In the genomic region with DNA sequence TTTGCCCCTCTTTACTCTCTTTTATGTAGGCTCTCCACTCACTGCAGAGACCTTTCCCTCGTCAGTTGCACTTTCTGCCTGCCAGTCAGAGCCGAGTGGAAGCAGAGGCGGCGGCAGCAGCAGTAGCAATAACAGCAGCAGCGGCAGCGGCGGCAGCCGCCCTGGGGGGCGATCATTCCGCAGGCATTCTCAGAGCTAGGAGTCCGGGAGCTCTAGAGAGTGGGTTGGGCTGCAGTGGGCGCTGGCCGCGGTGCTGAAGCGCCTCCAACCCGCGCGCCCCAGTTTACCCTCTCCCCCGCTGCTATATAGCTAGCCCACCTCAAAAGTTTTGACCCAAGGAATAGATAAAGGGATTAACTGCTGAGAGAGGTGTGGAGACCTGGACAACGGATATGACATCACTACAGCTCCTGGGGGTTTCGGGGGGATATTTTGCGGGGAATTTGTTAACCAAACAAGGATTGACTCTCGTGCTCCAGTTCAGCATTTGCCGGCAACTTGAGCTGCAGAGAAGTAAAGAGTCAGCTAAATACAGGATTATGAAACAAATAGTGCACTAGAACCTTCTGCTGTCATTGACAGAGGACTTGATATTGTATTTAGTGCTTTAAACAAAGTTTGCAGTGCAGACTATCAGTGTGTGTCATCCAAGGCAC, we compare ENCODE assay signal across 8 cellular contexts. TPM values are rescaled to one million over a fixed set of nuclear protein-coding genes. Genes with fewer than 3 reads are reported as not detected.
A peak's percentile ranks its signal among the peaks of the same experiment; 100 is the strongest.
DNase-seq lines count a peak whose midpoint lies in the region; ATAC-seq, FAIRE-seq and TF ChIP-seq lines count a peak whose summit lies in the region.

Gene OLFM3, minus strand, starts transcription at position 97 of the 656 bp plus-strand sequence.

- no peak for ATAC-seq in HCT116

- H2AFZ ChIP-seq in HCT116 (ENCODE audit: low read depth, low read length, poor library complexity, severe bottlenecking): no peak within 1 kb of the TSS
- H2AFZ ChIP-seq in SK-N-SH (ENCODE audit: low read depth): no peak within 1 kb of the TSS

- H4K20me1 ChIP-seq in HCT116 (ENCODE audit: insufficient read depth): no peaks in the 10 kb centered on the region
- no peaks in the 10 kb centered on the region for H4K20me1 ChIP-seq in SK-N-SH (ENCODE audit: insufficient read depth)

- TF ChIP-seq EP300 in SK-N-SH (IDR thresholded peaks at IDR 0.05; ENCODE audit: borderline replicate concordance in 1 of 2, low read depth in 1 of 2, low read length in 1 of 2): no peak

- H3K9me2 ChIP-seq in HCT116 (ENCODE audit: insufficient read depth) (no peaks in the 10 kb centered on the region), SK-N-SH (0 out of 2 replicates have a peak, but pooled peaks cover 3% of the 10 kb centered on the region)

- H3K4me2 ChIP-seq in HCT116 (ENCODE audit: low read length) (no peak within 1 kb of the TSS), SK-N-SH (peak within 1 kb of the TSS; percentile 47)

- H3K9me3 ChIP-seq in A673 (ENCODE audit: low read depth, low read length, poor library complexity, severe bottlenecking) (no peaks in the 10 kb centered on the region), HCT116 (ENCODE audit: control insufficient read depth in 1 of 2, insufficient read depth in 1 of 2, low read depth in 1 of 2, low read length in 2 of 2) (0 out of 4 replicates have a peak, but pooled peaks cover 0 to 3% of the 10 kb centered on the region in 2 experiments), SK-N-SH (no peaks in the 10 kb centered on the region), iPS-15b (ENCODE audit: control insufficient read depth, insufficient read depth, low read length) (no peaks in the 10 kb centered on the region)

- 3% methylated on average over 9 of the region's 24 CpGs for WGBS in SK-N-SH (ENCODE audit: low lambda C conversion rate)

- DNase-seq in A673 (ENCODE audit: low spot score): peak; percentile 94
- DNase-seq in HCT116 (ENCODE audit: low read depth, low spot score): no peak
- peak; percentile 73 for DNase-seq in SK-N-SH
- no peak for DNase-seq in H54 (ENCODE audit: insufficient read length, low spot score)
- DNase-seq in RKO (ENCODE audit: low spot score): no peak
- no peak for DNase-seq in NCI-H1694 treated with DMSO at 0.1 percent for 48 hours (lab: John Stamatoyannopoulos, UW)
- no peak for DNase-seq in stimulated activated CD4-positive, alpha-beta T cell treated with anti-CD3 and anti-CD28 coated beads, Interleukin-4, amount 100 ng/mL, for 4 hours

- H3F3A ChIP-seq in SK-N-SH (replicated peaks; ENCODE audit: insufficient read depth): no peaks in the 10 kb centered on the region

- BruUV-seq in A673 (replicated peaks; lab: Mats Ljungman, UMichigan) (no TSS peak), HCT116 (replicated peaks; lab: Mats Ljungman, UMichigan) (no TSS peak)

- H3K27me3 ChIP-seq in A673 (replicated peaks; ENCODE audit: insufficient read depth, low read depth, low read length, poor library complexity): no peaks in the 10 kb centered on the region
- no peaks in the 10 kb centered on the region for H3K27me3 ChIP-seq in HCT116 (ENCODE audit: insufficient read depth, low read length)
- H3K27me3 ChIP-seq in SK-N-SH (ENCODE audit: insufficient read depth): peaks cover 7% of the 10 kb centered on the region; the same call in 1 of the 2 replicates
- H3K27me3 ChIP-seq in iPS-15b (ENCODE audit: control insufficient read depth, insufficient read depth, low read length): peaks cover 3% of the 10 kb centered on the region

- POLR2A ChIA-PET in A673 (lab: Charles Lee; ENCODE audit: low non-redundant PET) (interaction anchor here (0.8 kb wide), 1 partner anchor 184 kb away, joined by 3 read pairs; no protein-coding TSS in a partner anchor), HCT116 (lab: Charles Lee) (no interaction called here), SK-N-SH (lab: Yijun Ruan, JAX) (no interaction called here)

- H3K36me3 ChIP-seq in A673 (ENCODE audit: insufficient read depth, low read length, poor library complexity, severe bottlenecking): no peaks in the 10 kb centered on the region
- no peaks in the 10 kb centered on the region for H3K36me3 ChIP-seq in HCT116 (ENCODE audit: control insufficient read depth in 1 of 2, insufficient read depth in 2 of 2, low read length in 2 of 2)
- no peaks in the 10 kb centered on the region for H3K36me3 ChIP-seq in SK-N-SH (replicated peaks in 1 of 2; ENCODE audit: control insufficient read depth in 1 of 2, insufficient read depth in 2 of 2, low read length in 1 of 2)
- no peaks in the 10 kb centered on the region for H3K36me3 ChIP-seq in iPS-15b (ENCODE audit: control insufficient read depth, insufficient read depth, low read length)

- no peak for TF ChIP-seq RAD21 in HCT116 (IDR thresholded peaks at IDR 0.05; ENCODE audit: low read depth)
- TF ChIP-seq RAD21 in SK-N-SH (IDR thresholded peaks at IDR 0.05; ENCODE audit: low read length): peak; percentile 19; the same call in 1 of the 2 replicates

- TF ChIP-seq CTCF in A673 (conservative IDR thresholded peaks at IDR 0.05; ENCODE audit: low read depth, low read length) (no peak), HCT116 (IDR thresholded peaks at IDR 0.05 in 2 of 3, conservative IDR thresholded peaks at IDR 0.05 in 1 of 3; ENCODE audit: borderline replicate concordance in 1 of 3, insufficient read depth in 1 of 3, low read depth in 2 of 3, low read length in 2 of 3) (no peak), SK-N-SH (IDR thresholded peaks at IDR 0.05) (no peak)

- H3K4me3 ChIP-seq in A673 (ENCODE audit: low read depth, low read length, poor library complexity, severe bottlenecking): peak within 1 kb of the TSS; percentile 74
- no peak within 1 kb of the TSS for H3K4me3 ChIP-seq in HCT116 (replicated peaks in 1 of 2; ENCODE audit: low read depth in 1 of 2, low read length in 2 of 2)
- H3K4me3 ChIP-seq in SK-N-SH (ENCODE audit: low read depth in 2 of 2, low read length in 1 of 2): peak within 1 kb of the TSS in 1 of 2 experiments; percentile 47; a peak in 2 of 4 replicates
- peak within 1 kb of the TSS; percentile 75 for H3K4me3 ChIP-seq in iPS-15b (ENCODE audit: low read depth, low read length)

- RAD21 ChIA-PET in HCT116 (lab: Charles Lee; ENCODE audit: low non-redundant PET in 1 of 2, low total read pairs in 2 of 2, uncharacterized antibody in 2 of 2, unreplicated experiment in 2 of 2): no interaction called here

- H3K9ac ChIP-seq in HCT116 (ENCODE audit: low read length): no peak within 1 kb of the TSS
- no peak within 1 kb of the TSS for H3K9ac ChIP-seq in SK-N-SH
- no peak within 1 kb of the TSS for H3K9ac ChIP-seq in iPS-15b (ENCODE audit: low read depth, low read length)

- TF ChIP-seq POLR2A in HCT116 (IDR thresholded peaks at IDR 0.05; ENCODE audit: borderline replicate concordance, extremely low read depth, insufficient read depth, insufficient read length): no peak
- no peak for TF ChIP-seq POLR2A in H54 (IDR thresholded peaks at IDR 0.05; ENCODE audit: low read depth, low read length)

- H3K27ac ChIP-seq in A673 (ENCODE audit: low read depth, low read length, poor library complexity, severe bottlenecking): peak within 1 kb of the TSS; percentile 87
- H3K27ac ChIP-seq in HCT116 (ENCODE audit: low read depth, low read length): no peak within 1 kb of the TSS
- peak within 1 kb of the TSS in 1 of 2 experiments; percentile 39; a peak in 1 of 4 replicates for H3K27ac ChIP-seq in SK-N-SH (ENCODE audit: low read depth in 2 of 2, low read length in 1 of 2)

- H3K4me1 ChIP-seq in A673 (ENCODE audit: insufficient read depth, low read length, poor library complexity, severe bottlenecking) (peaks cover 9% of the 10 kb centered on the region), HCT116 (ENCODE audit: control insufficient read depth in 1 of 2, insufficient read depth in 2 of 2, low read length in 2 of 2) (no peaks in the 10 kb centered on the region), SK-N-SH (ENCODE audit: control insufficient read depth in 1 of 2, insufficient read depth in 2 of 2, low read depth in 1 of 2, low read length in 1 of 2) (no peaks in the 10 kb centered on the region; a peak in 2 of 4 replicates), iPS-15b (ENCODE audit: control insufficient read depth, insufficient read depth, low read length) (no peaks in the 10 kb centered on the region)

- no peak for FAIRE-seq in H54 (lab: Jason Lieb, UNC)

- CTCF ChIA-PET in A673 (lab: Charles Lee) (interaction anchor here (0.6 to 1.5 kb wide), 2 partner anchors 177 to 233 kb away, joined by 5 to 6 read pairs; no protein-coding TSS in a partner anchor), HCT116 (lab: Charles Lee) (no interaction called here), SK-N-SH (lab: Yijun Ruan, JAX) (interaction anchor here (0.5 to 5.0 kb wide), 11 partner anchors 12 to 973 kb away, joined by 3 to 29 read pairs (median 4); no protein-coding TSS in a partner anchor)

- intact Hi-C loops in A673 (cut with micrococcal nuclease; ENCODE audit: unreplicated experiment): loop anchor here (2.0 to 10.0 kb wide), 3 partner anchors 438 to 978 kb away; no protein-coding TSS in a partner anchor
- intact Hi-C loops in HCT116 (cut with micrococcal nuclease): loop anchor here (10.0 kb wide), 2 partner anchors 198 to 428 kb away; no protein-coding TSS in a partner anchor

- H3K79me2 ChIP-seq in HCT116 (ENCODE audit: insufficient read depth, low read length) (no peaks in the 10 kb centered on the region), SK-N-SH (ENCODE audit: insufficient read depth) (no peaks in the 10 kb centered on the region)

TF ChIP-seq in SK-N-SH, 30 proteins besides CTCF, POLR2A, EP300 and RAD21 (continues in another document):
- peak; percentile 43; the same call in 1 of the 2 replicates for TF ChIP-seq RCOR1 (IDR thresholded peaks at IDR 0.05; ENCODE audit: low read length)

RNA-seq across cellular contexts. Expression of gene OLFM3, which starts in this region (rescaled TPM):
- total RNA-seq in A673 (2021) (85.0 and 88.7 TPM in 2 replicates), HCT116 (2021; ENCODE audit: unreplicated experiment) (not detected)
- not detected in 2 replicates for polyA plus RNA-seq in HCT116 (2012)
- polyA plus RNA-seq in SK-N-SH (2012; rRNA removed): 0.03 TPM in 1 of 2 replicates, not detected in the other
- 0.01 and 0.03 TPM in 2 replicates for polyA plus RNA-seq in SK-N-SH (2012; cell fraction: cytosol; rRNA removed)
- polyA plus RNA-seq in SK-N-SH (2012; cell fraction: nucleus; rRNA removed): not detected in 2 replicates

Comparison
In these comparisons a context has a peak if more than half of its experiments do, and no peak if none do; other contexts are left out.
1. RNA of gene OLFM3 (total RNA-seq): 85.0 to 88.7 TPM in A673; not detected in HCT116 (single experiment); every median in the first group is over 10 times any median in the second.
2. Peak in DNase-seq and H3K4me2 ChIP-seq in SK-N-SH; RNA of the gene not detected or under 1 TPM.
3. H3K4me3 ChIP-seq: peak in A673 (single experiment) and iPS-15b (single experiment); none in HCT116 (0 of 2).